In genomic region chr2:34447097-34447496, GRCh38 we compare ENCODE assay signal across 30 cellular contexts.
"Had no signal": no experiment of that assay in that cellular context is flagged by ENCODE, and none has a peak within 500 bp of the region (broad histone marks: within the 10 kb centered on the region; RNA-seq: fewer than 3 reads in every experiment).

No MANE protein-coding gene starts in this region.

- H3K27me3 Mint-ChIP-seq: activated naive CD4-positive, alpha-beta T cell treated with anti-CD3 and anti-CD28 coated beads, Interleukin-2, amount 10 ng/mL, durations not matched to agents 7 days and 5 days; activated naive CD8-positive, alpha-beta T cell treated with anti-CD3 and anti-CD28 coated beads, Interleukin-2, amount 10 ng/mL, durations not matched to agents 7 days and 5 days; effector memory CD8-positive, alpha-beta T cell; naive B cell; stimulated activated naive CD8-positive, alpha-beta T cell treated with anti-CD3 and anti-CD28 coated beads, Interleukin-15, Interleukin-2, amounts not matched to agents 100 ng/mL and 50 ng/mL, for 24 hours; type B pancreatic cell had no signal

- H3K4me3 Mint-ChIP-seq: activated naive CD4-positive, alpha-beta T cell treated with anti-CD3 and anti-CD28 coated beads, Interleukin-2, amount 10 ng/mL, durations not matched to agents 7 days and 5 days; activated naive CD8-positive, alpha-beta T cell treated with anti-CD3 and anti-CD28 coated beads, Interleukin-2, amount 10 ng/mL, durations not matched to agents 7 days and 5 days; activated T-helper 1 cell treated with anti-CD3 and anti-CD28 coated beads, Interleukin-12 subunit alpha, Interleukin-12 subunit beta, Interleukin-2, Interleukin-4 antibody, amounts not matched to agents 30 ng/mL and 10 ng/mL and 1 ng/mL, durations not matched to agents 14 hours and 24 hours and 36 hours; effector memory CD8-positive, alpha-beta T cell; mesothelial cell of epicardium; naive B cell; nephron progenitor cell; stimulated activated effector memory CD8-positive, alpha-beta T cell treated with anti-CD3 and anti-CD28 coated beads, Interleukin-12 subunit alpha, Interleukin-12 subunit beta, amount 100 ng/mL, for 72 hours; stimulated activated naive CD8-positive, alpha-beta T cell treated with anti-CD3 and anti-CD28 coated beads, Interleukin-15, Interleukin-2, amounts not matched to agents 100 ng/mL and 50 ng/mL, for 24 hours; T-helper 2 cell treated with Interferon-gamma antibody and Interleukin-4, amounts not matched to agents 5 μg/mL and 100 μg/mL, for 36 hours; type B pancreatic cell had no signal

- H3K36me3 Mint-ChIP-seq: activated naive CD4-positive, alpha-beta T cell treated with anti-CD3 and anti-CD28 coated beads, Interleukin-2, amount 10 ng/mL, durations not matched to agents 7 days and 5 days; activated naive CD8-positive, alpha-beta T cell treated with anti-CD3 and anti-CD28 coated beads, Interleukin-2, amount 10 ng/mL, durations not matched to agents 7 days and 5 days; mesothelial cell of epicardium; naive B cell; stimulated activated effector memory CD8-positive, alpha-beta T cell treated with anti-CD3 and anti-CD28 coated beads, Interleukin-12 subunit alpha, Interleukin-12 subunit beta, amount 100 ng/mL, for 72 hours; type B pancreatic cell had no signal

- H3K4me1 ChIP-seq: gastroesophageal sphincter, pancreas, prostate gland, sigmoid colon, vagina had no signal

- H3K4me3 ChIP-seq: gastroesophageal sphincter, hepatocyte, pancreas, prostate gland, sigmoid colon, thoracic aorta, vagina had no signal

- DNase-seq: activated CD4-positive, alpha-beta T cell treated with anti-CD3 and anti-CD28 coated beads for 4 hours; activated CD4-positive, alpha-beta T cell treated with anti-CD3 and anti-CD28 coated beads, Interleukin-2, amount 50 U/mL, for 4 hours; activated effector memory CD4-positive, alpha-beta T cell treated with anti-CD3 and anti-CD28 coated beads, Interleukin-2, amount 50 U/mL, for 16 hours; activated naive CD4-positive, alpha-beta T cell treated with anti-CD3 and anti-CD28 coated beads, Interleukin-2, amount 10 ng/mL, durations not matched to agents 7 days and 5 days; activated naive CD8-positive, alpha-beta T cell treated with anti-CD3 and anti-CD28 coated beads, Interleukin-2, amount 10 ng/mL, durations not matched to agents 7 days and 5 days; activated T-cell treated with anti-CD3 and anti-CD28 coated beads for 4 hours; amniotic stem cell; caudate nucleus; cortex of kidney; effector memory CD8-positive, alpha-beta T cell; left colon; mammary epithelial cell; naive B cell; nephron progenitor cell; nucleus accumbens; pancreas; sigmoid colon; small intestine; stimulated activated CD4-positive, alpha-beta T cell treated with anti-CD3 and anti-CD28 coated beads, Interleukin-4, amount 100 ng/mL, for 24 hours had no signal

- ATAC-seq: effector memory CD8-positive, alpha-beta T cell; gastroesophageal sphincter; left colon; pancreas; stimulated activated effector memory CD8-positive, alpha-beta T cell treated with anti-CD3 and anti-CD28 coated beads, Interleukin-12 subunit alpha, Interleukin-12 subunit beta, amount 100 ng/mL, for 72 hours had no signal

- H3K27me3 ChIP-seq: gastroesophageal sphincter, hepatocyte, pancreas, sigmoid colon, vagina had no signal

- H3K27ac Mint-ChIP-seq: activated naive CD4-positive, alpha-beta T cell treated with anti-CD3 and anti-CD28 coated beads, Interleukin-2, amount 10 ng/mL, durations not matched to agents 7 days and 5 days; activated naive CD8-positive, alpha-beta T cell treated with anti-CD3 and anti-CD28 coated beads, Interleukin-2, amount 10 ng/mL, durations not matched to agents 7 days and 5 days; activated T-helper 1 cell treated with anti-CD3 and anti-CD28 coated beads, Interleukin-12 subunit alpha, Interleukin-12 subunit beta, Interleukin-2, Interleukin-4 antibody, amounts not matched to agents 30 ng/mL and 10 ng/mL and 1 ng/mL, durations not matched to agents 14 hours and 24 hours and 36 hours; effector memory CD8-positive, alpha-beta T cell; mesothelial cell of epicardium; naive B cell; nephron progenitor cell; stimulated activated effector memory CD8-positive, alpha-beta T cell treated with anti-CD3 and anti-CD28 coated beads, Interleukin-12 subunit alpha, Interleukin-12 subunit beta, amount 100 ng/mL, for 72 hours; stimulated activated naive CD8-positive, alpha-beta T cell treated with anti-CD3 and anti-CD28 coated beads, Interleukin-15, Interleukin-2, amounts not matched to agents 100 ng/mL and 50 ng/mL, for 24 hours; T-helper 2 cell treated with Interferon-gamma antibody and Interleukin-4, amounts not matched to agents 5 μg/mL and 100 μg/mL, for 36 hours; type B pancreatic cell had no signal

- H3K27ac ChIP-seq: gastroesophageal sphincter, hepatocyte, pancreas, prostate gland, sigmoid colon, thoracic aorta, vagina had no signal

- H3K36me3 ChIP-seq: gastroesophageal sphincter, pancreas, prostate gland, sigmoid colon, thoracic aorta, vagina had no signal

- H3K4me1 Mint-ChIP-seq: activated naive CD4-positive, alpha-beta T cell treated with anti-CD3 and anti-CD28 coated beads, Interleukin-2, amount 10 ng/mL, durations not matched to agents 7 days and 5 days; activated naive CD8-positive, alpha-beta T cell treated with anti-CD3 and anti-CD28 coated beads, Interleukin-2, amount 10 ng/mL, durations not matched to agents 7 days and 5 days; mesothelial cell of epicardium; naive B cell; nephron progenitor cell; stimulated activated effector memory CD8-positive, alpha-beta T cell treated with anti-CD3 and anti-CD28 coated beads, Interleukin-12 subunit alpha, Interleukin-12 subunit beta, amount 100 ng/mL, for 72 hours had no signal

- H3K9me3 ChIP-seq: prostate gland, thoracic aorta, vagina had no signal
